Comparison of ENCODE assay signal across 8 cellular contexts in genomic region chr2:189142893-189143759, GRCh38. TPM values are rescaled to one million over a fixed set of nuclear protein-coding genes. Genes with fewer than 3 reads are reported as not detected.
A peak's percentile ranks its signal among the peaks of the same experiment; 100 is the strongest.
DNase-seq lines count a peak whose midpoint lies in the region; ATAC-seq and TF ChIP-seq lines count a peak whose summit lies in the region.

No MANE protein-coding gene starts in this region.

- ATAC-seq in CD8-positive, alpha-beta T cell, result peak; percentile 85
- ATAC-seq in GM18867 (IDR thresholded peaks at IDR 0.05; ENCODE audit: unreplicated experiment) (peak; percentile 99), HG02981 (IDR thresholded peaks at IDR 0.05; ENCODE audit: unreplicated experiment) (peak; percentile 100)
- peak; percentile 85 for ATAC-seq in activated CD8-positive, alpha-beta T cell treated with anti-CD3 and anti-CD28 coated beads, Interleukin-2, amount 10 ng/mL, durations not matched to agents 7 days and 5 days

- H3K4me1 ChIP-seq in CD8-positive, alpha-beta T cell (ENCODE audit: insufficient read depth, low read length), result no peaks in the 10 kb centered on the region

- POLR2A ChIA-PET in CD8-positive, alpha-beta T cell (lab: Charles Lee), result interaction anchor here (1.2 kb wide), 1 partner anchor 12 kb away, joined by 3 read pairs; no protein-coding TSS in a partner anchor
- POLR2A ChIA-PET in activated CD8-positive, alpha-beta T cell treated with anti-CD3 and anti-CD28 coated beads, Interleukin-2, amount 10 ng/mL, durations not matched to agents 7 days and 5 days (lab: Charles Lee), result no interaction called here

- no peaks in the 10 kb centered on the region for H3K27me3 ChIP-seq in CD8-positive, alpha-beta T cell (ENCODE audit: insufficient read depth, low read length)

- H3K36me3 Mint-ChIP-seq in CD8-positive, alpha-beta T cell, result no peaks in the 10 kb centered on the region
- H3K36me3 Mint-ChIP-seq in activated CD8-positive, alpha-beta T cell treated with anti-CD3 and anti-CD28 coated beads, Interleukin-2, amount 10 ng/mL, durations not matched to agents 7 days and 5 days (ENCODE audit: low read depth), result no peaks in the 10 kb centered on the region

- no peaks in the 10 kb centered on the region for H3K9me3 Mint-ChIP-seq in CD8-positive, alpha-beta T cell
- no peaks in the 10 kb centered on the region for H3K9me3 Mint-ChIP-seq in activated CD8-positive, alpha-beta T cell treated with anti-CD3 and anti-CD28 coated beads, Interleukin-2, amount 10 ng/mL, durations not matched to agents 7 days and 5 days (ENCODE audit: insufficient read depth)

- no peaks in the 10 kb centered on the region for H3K9me3 ChIP-seq in CD8-positive, alpha-beta T cell (ENCODE audit: low read length)

- H3K4me3 ChIP-seq in CD8-positive, alpha-beta T cell (ENCODE audit: low read depth, low read length), result no peak overlapping the region
- H3K4me3 ChIP-seq in fibroblast of the aortic adventitia (ENCODE audit: low read depth, low read length), result no peak overlapping the region

- H3K27me3 Mint-ChIP-seq in CD8-positive, alpha-beta T cell (ENCODE audit: low read depth), result no peaks in the 10 kb centered on the region
- H3K27me3 Mint-ChIP-seq in activated CD8-positive, alpha-beta T cell treated with anti-CD3 and anti-CD28 coated beads, Interleukin-2, amount 10 ng/mL, durations not matched to agents 7 days and 5 days (ENCODE audit: low read depth), result no peaks in the 10 kb centered on the region

- H3K4me3 Mint-ChIP-seq in CD8-positive, alpha-beta T cell, result no peak overlapping the region
- H3K4me3 Mint-ChIP-seq in activated CD8-positive, alpha-beta T cell treated with anti-CD3 and anti-CD28 coated beads, Interleukin-2, amount 10 ng/mL, durations not matched to agents 7 days and 5 days, result no peak overlapping the region

- H3K4me1 Mint-ChIP-seq in CD8-positive, alpha-beta T cell (ENCODE audit: low read depth), result peaks cover 3% of the 10 kb centered on the region
- H3K4me1 Mint-ChIP-seq in activated CD8-positive, alpha-beta T cell treated with anti-CD3 and anti-CD28 coated beads, Interleukin-2, amount 10 ng/mL, durations not matched to agents 7 days and 5 days (ENCODE audit: low read depth), result no peaks in the 10 kb centered on the region

- intact Hi-C loops in CD8-positive, alpha-beta T cell (cut with DNase I, micrococcal nuclease), result loop anchor here (1.0 to 5.0 kb wide), 7 partner anchors 49 to 979 kb away; no protein-coding TSS in a partner anchor

- H3K27ac Mint-ChIP-seq in CD8-positive, alpha-beta T cell, result no peak overlapping the region
- no peak overlapping the region for H3K27ac Mint-ChIP-seq in activated CD8-positive, alpha-beta T cell treated with anti-CD3 and anti-CD28 coated beads, Interleukin-2, amount 10 ng/mL, durations not matched to agents 7 days and 5 days

- TF ChIP-seq CTCF in CD8-positive, alpha-beta T cell (IDR thresholded peaks at IDR 0.05), result peak; percentile 83
- TF ChIP-seq CTCF in fibroblast of the aortic adventitia (IDR thresholded peaks at IDR 0.05; ENCODE audit: insufficient read depth, low read length), result peak; percentile 49

- no peak overlapping the region for H3K27ac ChIP-seq in CD8-positive, alpha-beta T cell (ENCODE audit: low read depth, low read length)

- peak; percentile 4 to 52 (median 22) for DNase-seq in CD8-positive, alpha-beta T cell
- DNase-seq in NCI-H526 (lab: John Stamatoyannopoulos, UW) (peak; percentile 5 to 66), fibroblast of the aortic adventitia (ENCODE audit: low read depth) (peak; percentile 47), C1 segment of cervical spinal cord (lab: John Stamatoyannopoulos, UW) (no peak)
- peak; percentile 68 for DNase-seq in activated CD8-positive, alpha-beta T cell treated with anti-CD3 and anti-CD28 coated beads, Interleukin-2, amount 10 ng/mL, durations not matched to agents 7 days and 5 days
- DNase-seq in stimulated activated CD4-positive, alpha-beta T cell treated with anti-CD3 and anti-CD28 coated beads, Interleukin-12 subunit alpha, Interleukin-12 subunit beta, amount 100 ng/mL, for 48 hours (ENCODE audit: low read depth in 2 of 3, low spot score in 1 of 3), result peak in 2 of 3 donors; percentile 19 to 47

- H3K36me3 ChIP-seq in CD8-positive, alpha-beta T cell (ENCODE audit: insufficient read depth, low read length), result no peaks in the 10 kb centered on the region

- CTCF ChIA-PET in CD8-positive, alpha-beta T cell (lab: Charles Lee), result interaction anchor here (0.6 to 3.3 kb wide), 29 partner anchors 9 to 270 kb away, joined by 3 to 29 read pairs (median 4); no protein-coding TSS in a partner anchor
- CTCF ChIA-PET in activated CD8-positive, alpha-beta T cell treated with anti-CD3 and anti-CD28 coated beads, Interleukin-2, amount 10 ng/mL, durations not matched to agents 7 days and 5 days (lab: Charles Lee), result interaction anchor here (0.6 to 3.1 kb wide), 49 partner anchors 8 to 321 kb away, joined by 3 to 42 read pairs (median 5); partner anchors contain the start of gene COL5A2

RNA-seq across cellular contexts. Expression of gene COL5A2, which starts 36.4 kb away (rescaled TPM):
- under 1 TPM; 0.27 to 0.39 TPM for total RNA-seq in CD8-positive, alpha-beta T cell
- total RNA-seq in activated CD8-positive, alpha-beta T cell treated with anti-CD3 and anti-CD28 coated beads, Interleukin-2, amount 10 ng/mL, durations not matched to agents 7 days and 5 days, result 1 to 10 TPM; 2.6 to 2.7 TPM
- total RNA-seq in fibroblast of the aortic adventitia (ENCODE audit: low replicate concordance), result 133 and 671 TPM in 2 replicates

Comparison
In these comparisons a context has a peak if more than half of its experiments do, and no peak if none do; other contexts are left out.
1. DNase-seq: peak in CD8-positive, alpha-beta T cell (7 of 7), NCI-H526 (2 of 2), activated CD8-positive, alpha-beta T cell treated with anti-CD3 and anti-CD28 coated beads, Interleukin-2, amount 10 ng/mL, durations not matched to agents 7 days and 5 days (single experiment), fibroblast of the aortic adventitia (single experiment) and stimulated activated CD4-positive, alpha-beta T cell treated with anti-CD3 and anti-CD28 coated beads, Interleukin-12 subunit alpha, Interleukin-12 subunit beta, amount 100 ng/mL, for 48 hours (2 of 3); none in C1 segment of cervical spinal cord (0 of 14).
2. RNA of gene COL5A2, which starts 36.4 kb away (total RNA-seq): 133 to 671 TPM in fibroblast of the aortic adventitia; 2.6 to 2.7 TPM in activated CD8-positive, alpha-beta T cell treated with anti-CD3 and anti-CD28 coated beads, Interleukin-2, amount 10 ng/mL, durations not matched to agents 7 days and 5 days and 0.27 to 0.39 TPM in CD8-positive, alpha-beta T cell; every median in the first group is over 10 times any median in the second.
3. Peak in every context shown above with its lines, with median percentiles within 50 percentile points of each other: ATAC-seq.